Comparison of ENCODE assay signal across 33 cellular contexts in genomic region chr6:35243386-35243958, GRCh38. TPM values are rescaled to one million over a fixed set of nuclear protein-coding genes. Genes with fewer than 3 reads are reported as not detected.
"Had no signal": no experiment of that assay in that cellular context is flagged by ENCODE, and none has a peak within 500 bp of the region (broad histone marks: within the 10 kb centered on the region; RNA-seq: fewer than 3 reads in every experiment).

No MANE protein-coding gene starts in this region.

- DNase-seq: activated B cell treated with CpG ODN at 0.5 μM for 24 hours; activated CD4-positive, alpha-beta memory T cell treated with anti-CD3 and anti-CD28 coated beads for 36 hours; activated CD4-positive, alpha-beta T cell treated with anti-CD3 and anti-CD28 coated beads for 4 hours; activated CD4-positive, alpha-beta T cell treated with anti-CD3 and anti-CD28 coated beads, Interleukin-2, amount 10 ng/mL, durations not matched to agents 24 days and 14 days; activated CD4-positive, alpha-beta T cell treated with anti-CD3 and anti-CD28 coated beads, Interleukin-2, amount 50 U/mL, for 1 hour; activated CD4-positive, alpha-beta T cell treated with anti-CD3 and anti-CD28 coated beads, Interleukin-2, amount 50 U/mL, for 4 hours; activated CD4-positive, CD25-positive, alpha-beta regulatory T cell treated with anti-CD3 and anti-CD28 coated beads, Interleukin-2, amount 50 U/mL, for 72 hours; activated CD8-positive, alpha-beta memory T cell treated with anti-CD3 and anti-CD28 coated beads, Interleukin-2, amount 50 U/mL, for 4 hours; activated CD8-positive, alpha-beta T cell treated with anti-CD3 and anti-CD28 coated beads for 36 hours; activated gamma-delta T cell treated with Interleukin-2 at 50 U/mL for 16 hours; activated naive CD4-positive, alpha-beta T cell; activated naive CD4-positive, alpha-beta T cell treated with anti-CD3 and anti-CD28 coated beads for 36 hours; activated naive CD4-positive, alpha-beta T cell treated with anti-CD3 and anti-CD28 coated beads, Interleukin-2, amount 50 U/mL, for 16 hours; activated naive CD8-positive, alpha-beta T cell treated with anti-CD3 and anti-CD28 coated beads for 36 hours; activated T-cell treated with anti-CD3 and anti-CD28 coated beads for 4 hours; activated T-cell treated with anti-CD3 and anti-CD28 coated beads, Interleukin-2, amount 50 U/mL, for 1 hour; activated T-cell treated with anti-CD3 and anti-CD28 coated beads, Interleukin-2, amount 50 U/mL, for 4 hours; activated T-cell treated with anti-CD3 and anti-CD28 coated beads, Interleukin-2, amount 50 U/mL, for 72 hours; amygdala; anterior cingulate cortex; body of pancreas; brain microvascular endothelial cell; central memory CD4-positive, alpha-beta T cell; T-helper 1 cell; T-helper 2 cell; T-helper 9 cell had no signal

- H3K9me3 ChIP-seq: body of pancreas, breast epithelium had no signal

- H3K36me3 ChIP-seq: breast epithelium had no signal

- H3K4me3 ChIP-seq: body of pancreas, breast epithelium had no signal

- H3K27ac ChIP-seq: body of pancreas, brain microvascular endothelial cell, breast epithelium, VCaP had no signal

- H3K27me3 ChIP-seq: body of pancreas, brain microvascular endothelial cell, breast epithelium had no signal

- ATAC-seq: activated CD8-positive, alpha-beta T cell treated with anti-CD3 and anti-CD28 coated beads for 36 hours; activated naive CD4-positive, alpha-beta T cell treated with anti-CD3 and anti-CD28 coated beads, Interleukin-2, amount 50 U/mL, for 72 hours; activated T-cell treated with anti-CD3 and anti-CD28 coated beads, Interleukin-2, amount 50 U/mL, for 4 hours; activated T-cell treated with anti-CD3 and anti-CD28 coated beads, Interleukin-2, amount 50 U/mL, for 72 hours; activated T-helper 17 cell treated with anti-CD3 and anti-CD28 coated beads, Interleukin-2, amount 50 U/mL, for 72 hours; body of pancreas had no signal

- H3K4me1 ChIP-seq: body of pancreas, breast epithelium had no signal

- FAIRE-seq: astrocyte, TTC549 had no signal

RNA-seq across cellular contexts. Expression of gene SCUBE3, which starts 29.7 kb away (rescaled TPM):
- total RNA-seq: activated B cell treated with CpG ODN at 0.5 μM for 24 hours; activated CD8-positive, alpha-beta T cell treated with anti-CD3 and anti-CD28 coated beads for 36 hours; activated naive CD4-positive, alpha-beta T cell treated with anti-CD3 and anti-CD28 coated beads for 36 hours; activated naive CD8-positive, alpha-beta T cell treated with anti-CD3 and anti-CD28 coated beads for 36 hours; activated T-helper 1 cell treated with anti-CD3 and anti-CD28 coated beads, Interleukin-12 subunit alpha, Interleukin-12 subunit beta, Interleukin-2, Interleukin-4 antibody, amounts not matched to agents 30 ng/mL and 10 ng/mL and 1 ng/mL, durations not matched to agents 14 hours and 24 hours and 36 hours had no signal
